Comparison of ENCODE assay signal across 8 cellular contexts in the genomic region with DNA sequence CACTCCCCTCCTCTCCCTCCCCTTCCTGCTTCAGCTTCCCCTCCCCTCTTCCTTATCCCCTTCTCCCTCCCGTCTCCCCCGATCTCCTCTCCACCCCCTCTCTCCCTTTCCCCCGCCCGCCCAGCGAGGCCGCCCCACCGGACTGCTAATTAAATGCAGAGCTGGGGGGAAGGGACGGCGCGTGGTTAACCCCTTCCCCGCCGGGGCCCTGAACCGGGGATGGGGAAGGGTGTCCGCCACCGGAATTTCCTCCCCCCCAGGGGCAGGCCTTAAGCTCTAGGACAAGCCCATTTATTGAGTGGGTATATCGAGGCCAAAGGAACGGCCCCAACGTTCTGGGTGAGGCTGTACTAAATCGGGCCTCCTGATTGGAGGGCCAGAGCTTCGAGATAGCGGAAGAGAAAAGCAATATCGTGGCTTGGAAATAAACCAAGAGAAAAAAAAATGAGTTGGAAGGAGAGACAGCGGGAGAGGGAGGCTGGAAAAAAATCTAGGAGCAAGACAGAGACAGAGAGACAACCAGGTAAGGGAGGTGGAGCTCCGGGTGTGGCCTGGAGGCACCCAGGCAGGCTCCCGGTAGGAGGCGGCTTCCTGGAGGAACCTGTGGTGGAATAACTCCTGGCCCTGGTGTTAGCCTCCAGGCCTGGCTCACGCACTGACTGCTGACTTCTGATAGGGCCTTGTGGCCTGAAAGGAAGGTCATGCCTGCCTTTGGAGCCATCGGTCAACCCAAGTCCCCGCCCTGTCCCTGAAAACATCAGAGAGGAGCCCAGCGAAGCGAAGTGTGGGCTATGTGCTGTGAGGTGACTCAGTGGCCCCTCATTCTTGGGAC. TPM values are rescaled to one million over a fixed set of nuclear protein-coding genes. Genes with fewer than 3 reads are reported as not detected.
DNase-seq lines count a peak whose midpoint lies in the region; ATAC-seq and TF ChIP-seq lines count a peak whose summit lies in the region.

No MANE protein-coding gene starts in this region.

- H3K27ac ChIP-seq in breast epithelium, result peak overlapping the region; percentile 99 to 100
- H3K27ac ChIP-seq in iPS-20b (ENCODE audit: low read length), result no peak overlapping the region
- H3K27ac ChIP-seq in sigmoid colon, result peak overlapping the region; percentile 96 to 100 (median 98)

- DNase-seq in C1 segment of cervical spinal cord (lab: John Stamatoyannopoulos, UW) (peak in 11 of 14 donors; percentile 31 to 62 (median 50)), HCEC 1CT (peak; percentile 80), RPMI7951 (ENCODE audit: low read depth) (peak; percentile 77), breast epithelium (ENCODE audit: low spot score in 2 of 2) (peak; percentile 70), sigmoid colon (peak; percentile 95)

- no peaks in the 10 kb centered on the region for H3K9me3 ChIP-seq in breast epithelium
- H3K9me3 ChIP-seq in iPS-20b (ENCODE audit: insufficient read depth, low read depth, low read length), result no peaks in the 10 kb centered on the region
- H3K9me3 ChIP-seq in sigmoid colon, result no peaks in the 10 kb centered on the region

- TF ChIP-seq EP300 in sigmoid colon (IDR thresholded peaks at IDR 0.05), result peak in 2 of 4 donors; percentile 62 to 64

- H3K4me1 ChIP-seq in breast epithelium, result no peaks in the 10 kb centered on the region
- H3K4me1 ChIP-seq in iPS-20b (ENCODE audit: insufficient read depth, low read length), result peaks cover 16% of the 10 kb centered on the region; the same call in 1 of the 2 replicates
- peaks cover 0 to 33% (median 30%) of the 10 kb centered on the region in 4 donors for H3K4me1 ChIP-seq in sigmoid colon

- no peak for TF ChIP-seq POLR2A in breast epithelium (IDR thresholded peaks at IDR 0.05)
- peak in 1 of 2 donors; percentile 1 for TF ChIP-seq POLR2A in sigmoid colon (IDR thresholded peaks at IDR 0.05)

- H3K36me3 ChIP-seq in breast epithelium (no peaks in the 10 kb centered on the region), iPS-20b (ENCODE audit: insufficient read depth, low read depth, low read length) (no peaks in the 10 kb centered on the region), sigmoid colon (no peaks in the 10 kb centered on the region)

- no peak for ATAC-seq in GM21619 (IDR thresholded peaks at IDR 0.05; ENCODE audit: unreplicated experiment)
- no peak for ATAC-seq in GM21526 (IDR thresholded peaks at IDR 0.05; ENCODE audit: low FRiP score, unreplicated experiment)

- intact Hi-C loops in breast epithelium (cut with DNase I; ENCODE audit: low total_unique reads) (no loop called here), sigmoid colon (cut with DNase I) (loop anchor here (5.0 kb wide), 1 partner anchor 34 kb away; no protein-coding TSS in a partner anchor)

- peak overlapping the region; percentile 52 to 78 (median 73) for H3K4me3 ChIP-seq in breast epithelium
- H3K4me3 ChIP-seq in iPS-20b (ENCODE audit: low read length), result peak overlapping the region; percentile 91
- peak overlapping the region; percentile 62 to 94 (median 74) for H3K4me3 ChIP-seq in sigmoid colon

- 7 to 14% methylated on average over 31 of the region's 31 CpGs for WGBS in sigmoid colon, 2 donors

- TF ChIP-seq CTCF in breast epithelium (IDR thresholded peaks at IDR 0.05), result no peak
- TF ChIP-seq CTCF in sigmoid colon (IDR thresholded peaks at IDR 0.05), result no peak

- H3K27me3 ChIP-seq in breast epithelium, result no peaks in the 10 kb centered on the region
- no peaks in the 10 kb centered on the region for H3K27me3 ChIP-seq in iPS-20b (ENCODE audit: insufficient read depth, low read length)
- no peaks in the 10 kb centered on the region for H3K27me3 ChIP-seq in sigmoid colon

- H3K9ac ChIP-seq in iPS-20b (ENCODE audit: low read depth, low read length), result peak overlapping the region; percentile 86; the same call in 1 of the 2 replicates

RNA-seq across cellular contexts. Expression of gene JUND, which starts 11.6 kb away (rescaled TPM):
- 22.0 and 60.8 TPM in 2 replicates for total RNA-seq in RPMI7951 (2014; rRNA removed; shearing (Covaris generic))
- total RNA-seq in breast epithelium, result 100 to 1,000 TPM; 325 to 833 (median 602) TPM
- 100 to 1,000 TPM; 163 to 369 (median 230) TPM for total RNA-seq in sigmoid colon
- 100 to 1,000 TPM; 179 to 221 (median 180) TPM for polyA plus RNA-seq in sigmoid colon

RNA-seq across cellular contexts. Expression of gene IQCN, which starts 18.8 kb away (rescaled TPM):
- 0.29 and 0.36 TPM in 2 replicates for total RNA-seq in RPMI7951 (2014; rRNA removed; shearing (Covaris generic))
- 10 to 100 TPM in 1 of 3 donors, 1 to 10 TPM in 2; 7.0 to 16.6 (median 9.5) TPM for total RNA-seq in breast epithelium
- 1 to 10 TPM; 1.4 to 5.8 (median 2.9) TPM for total RNA-seq in sigmoid colon
- polyA plus RNA-seq in sigmoid colon, result 1 to 10 TPM; 1.2 to 4.4 (median 3.4) TPM

RNA-seq across cellular contexts. Expression of gene LSM4, which starts 29.9 kb away (rescaled TPM):
- 385 and 496 TPM in 2 replicates for total RNA-seq in RPMI7951 (2014; rRNA removed; shearing (Covaris generic))
- total RNA-seq in breast epithelium (100 to 1,000 TPM in 2 of 3 donors, 10 to 100 TPM in 1; 83.0 to 122 (median 120) TPM), sigmoid colon (100 to 1,000 TPM in 3 of 4 donors, 10 to 100 TPM in 1; 89.1 to 144 (median 119) TPM)
- polyA plus RNA-seq in sigmoid colon, result 100 to 1,000 TPM; 214 to 285 (median 256) TPM

RNA-seq across cellular contexts. Expression of gene PGPEP1, which starts 47.4 kb away (rescaled TPM):
- total RNA-seq in RPMI7951 (2014; rRNA removed; shearing (Covaris generic)), result 10.7 and 11.9 TPM in 2 replicates
- total RNA-seq in breast epithelium (10 to 100 TPM; 22.5 to 29.2 (median 25.9) TPM), sigmoid colon (10 to 100 TPM; 15.0 to 26.0 (median 16.6) TPM)
- polyA plus RNA-seq in sigmoid colon, result 10 to 100 TPM; 14.4 to 36.9 (median 31.7) TPM
